Comparison of ENCODE assay signal across 19 cellular contexts in genomic region chr20:17014967-17015366, GRCh38.
DNase-seq lines count a peak whose midpoint lies in the region; ATAC-seq, FAIRE-seq and TF ChIP-seq lines count a peak whose summit lies in the region.
"Had no signal": no experiment of that assay in that cellular context is flagged by ENCODE, and none has a peak within 500 bp of the region (broad histone marks: within the 10 kb centered on the region; RNA-seq: fewer than 3 reads in every experiment).

No MANE protein-coding gene starts in this region.

- POLR2A ChIA-PET in HepG2 (lab: Yijun Ruan, JAX) = no interaction called here

- TF ChIP-seq CTCF in HepG2 (CRISPR knock-in tag; IDR thresholded peaks at IDR 0.05) (no peak), right lobe of liver (IDR thresholded peaks at IDR 0.05) (no peak), brain (conservative IDR thresholded peaks at IDR 0.05) (no peak), mammary epithelial cell (conservative IDR thresholded peaks at IDR 0.05 in 1 of 2, IDR thresholded peaks at IDR 0.05 in 1 of 2; ENCODE audit: extremely low read depth in 1 of 2, insufficient read depth in 1 of 2, low read depth in 1 of 2, low read length in 2 of 2) (no peak), foreskin fibroblast (IDR thresholded peaks at IDR 0.05; ENCODE audit: low read depth, low read length) (no peak)

- FAIRE-seq in HepG2 (lab: Jason Lieb, UNC) = no peak
- FAIRE-seq: G401.6, GM12892, H1 had no signal

- no peak for TF ChIP-seq POLR2A in HepG2 (IDR thresholded peaks at IDR 0.05; ENCODE audit: insufficient read depth in 1 of 2, low read depth in 2 of 2, low read length in 2 of 2)
- TF ChIP-seq POLR2A in right lobe of liver (IDR thresholded peaks at IDR 0.05) = no peak

- BruUV-seq in HepG2 (replicated peaks; lab: Mats Ljungman, UMichigan) = no TSS peak
- no TSS peak for BruUV-seq in mammary epithelial cell (replicated peaks; lab: Mats Ljungman, UMichigan)

- TF ChIP-seq RAD21 in HepG2 (CRISPR knock-in tag; IDR thresholded peaks at IDR 0.05) = no peak

- H3K36me3 Mint-ChIP-seq in brain = no peaks in the 10 kb centered on the region
- H3K36me3 Mint-ChIP-seq: CD4-positive, CD25-positive, alpha-beta regulatory T cell; CD8-positive, alpha-beta T cell had no signal

- peaks cover 0 to 6% (median 0%) of the 10 kb centered on the region in 5 experiments for H3K9me3 Mint-ChIP-seq in brain
- H3K9me3 Mint-ChIP-seq: CD8-positive, alpha-beta T cell had no signal

- H3K4me3 Mint-ChIP-seq in brain = no peak overlapping the region
- H3K4me3 Mint-ChIP-seq: B cell; CD4-positive, CD25-positive, alpha-beta regulatory T cell; CD8-positive, alpha-beta T cell had no signal

- no peak overlapping the region for H2AFZ ChIP-seq in HepG2 (ENCODE audit: low read length)
- no peak overlapping the region for H2AFZ ChIP-seq in mammary epithelial cell (ENCODE audit: low read depth, low read length)

- TF ChIP-seq EP300 in HepG2 (IDR thresholded peaks at IDR 0.05; ENCODE audit: low read depth in 2 of 2, low read length in 2 of 2) (no peak), HepG2 (CRISPR knock-in tag; IDR thresholded peaks at IDR 0.05; ENCODE audit: borderline replicate concordance) (no peak)

- H3K4me1 ChIP-seq in HepG2 (ENCODE audit: insufficient read depth, low read length) (no peaks in the 10 kb centered on the region), right lobe of liver (no peaks in the 10 kb centered on the region), mammary epithelial cell (ENCODE audit: insufficient read depth, low read length) (no peaks in the 10 kb centered on the region)
- H3K4me1 ChIP-seq: Caco-2 had no signal

- ATAC-seq in HepG2 = no peak
- ATAC-seq in right lobe of liver = no peak
- ATAC-seq: CD8-positive, alpha-beta T cell had no signal

- dilution Hi-C loops in mammary epithelial cell (cut with HindIII; ENCODE audit: low sequenced_read_pairs) = no loop called here

- DNase-seq in HepG2 (ENCODE audit: low spot score) (no peak), right lobe of liver (no peak), mammary epithelial cell (no peak), foreskin fibroblast (no peak)
- DNase-seq: Caco-2; CD4-positive, CD25-positive, alpha-beta regulatory T cell; CD8-positive, alpha-beta T cell; DMS153; DND-41; H7; HCEC 1CT had no signal

- H3K36me3 ChIP-seq in HepG2 (replicated peaks in 1 of 2; ENCODE audit: control insufficient read depth in 1 of 2, insufficient read depth in 2 of 2, low read length in 2 of 2) = no peaks in the 10 kb centered on the region
- no peaks in the 10 kb centered on the region for H3K36me3 ChIP-seq in right lobe of liver
- no peaks in the 10 kb centered on the region for H3K36me3 ChIP-seq in mammary epithelial cell (ENCODE audit: insufficient read depth, low read length)
- H3K36me3 ChIP-seq: BLaER1 had no signal

- CTCF ChIA-PET in HepG2 (lab: Yijun Ruan, JAX; ENCODE audit: low intra/inter-chr PET ratio, low total read pairs) (no interaction called here), mammary epithelial cell (lab: Charles Lee; ENCODE audit: low non-redundant PET) (no interaction called here)

- H3K79me2 ChIP-seq in HepG2 (ENCODE audit: insufficient read depth, low read length) = no peaks in the 10 kb centered on the region
- H3K79me2 ChIP-seq in mammary epithelial cell (ENCODE audit: insufficient read depth, low read length) = no peaks in the 10 kb centered on the region

- H3K9ac ChIP-seq in HepG2 (ENCODE audit: insufficient read depth, low read depth, low read length) = no peak overlapping the region
- H3K9ac ChIP-seq in mammary epithelial cell (ENCODE audit: insufficient read depth, low read length) = no peak overlapping the region
- H3K9ac ChIP-seq: BLaER1 had no signal

- intact Hi-C loops in HepG2 (cut with micrococcal nuclease; ENCODE audit: unreplicated experiment) (no loop called here), right lobe of liver (cut with DNase I) (no loop called here), mammary epithelial cell (cut with micrococcal nuclease) (no loop called here)

- no peak overlapping the region for H3K4me3 ChIP-seq in HepG2 (replicated peaks in 1 of 3; ENCODE audit: insufficient read depth in 1 of 3, low read depth in 2 of 3, low read length in 3 of 3)
- no peak overlapping the region for H3K4me3 ChIP-seq in right lobe of liver
- no peak overlapping the region for H3K4me3 ChIP-seq in mammary epithelial cell (replicated peaks in 1 of 3; ENCODE audit: insufficient read depth in 1 of 3, low read depth in 2 of 3, low read length in 3 of 3)
- H3K4me3 ChIP-seq in foreskin fibroblast (ENCODE audit: low read depth in 1 of 2, low read length in 2 of 2) = no peak overlapping the region
- H3K4me3 ChIP-seq: BLaER1 had no signal

- no peak overlapping the region for H3K4me2 ChIP-seq in HepG2 (ENCODE audit: low read depth, low read length)
- H3K4me2 ChIP-seq in mammary epithelial cell (ENCODE audit: insufficient read depth, low read depth, low read length) = no peak overlapping the region
- H3K4me2 ChIP-seq: BLaER1 had no signal

- WGBS in HepG2 (ENCODE audit: low lambda C conversion rate) = 0% methylated on average over 3 of the region's 3 CpGs
- 58% methylated on average over 3 of the region's 3 CpGs for WGBS in right lobe of liver (ENCODE audit: insufficient coverage, low coverage, low lambda C conversion rate, missing lambda C conversion rate)
- WGBS in mammary epithelial cell (ENCODE audit: low coverage, missing lambda C conversion rate) = 2% methylated on average over 3 of the region's 3 CpGs

- H3K27me3 ChIP-seq in HepG2 (ENCODE audit: control insufficient read depth in 1 of 2, insufficient read depth in 2 of 2, low read length in 2 of 2) = no peaks in the 10 kb centered on the region
- no peaks in the 10 kb centered on the region for H3K27me3 ChIP-seq in right lobe of liver
- H3K27me3 ChIP-seq in mammary epithelial cell (ENCODE audit: insufficient read depth, low read length) = no peaks in the 10 kb centered on the region
- H3K27me3 ChIP-seq: BLaER1 had no signal

- in situ Hi-C loops in HepG2 (cut with HindIII; ENCODE audit: extremely low pct_ligation_motif_present, low pct_unique_long_range_greater_than_20kb) = no loop called here
- in situ Hi-C loops in mammary epithelial cell (cut with MboI; ENCODE audit: low sequenced_read_pairs in 2 of 2) = no loop called here

- peak overlapping the region in 3 of 5 experiments; percentile 68 to 94 (median 84) for H3K27ac Mint-ChIP-seq in brain
- H3K27ac Mint-ChIP-seq: B cell; CD4-positive, CD25-positive, alpha-beta regulatory T cell; CD8-positive, alpha-beta T cell had no signal

- H3K4me1 Mint-ChIP-seq in brain = peaks cover 36% of the 10 kb centered on the region
- H3K4me1 Mint-ChIP-seq: B cell; CD4-positive, CD25-positive, alpha-beta regulatory T cell had no signal

- H3K27me3 Mint-ChIP-seq in brain = no peaks in the 10 kb centered on the region
- H3K27me3 Mint-ChIP-seq: B cell; CD4-positive, CD25-positive, alpha-beta regulatory T cell had no signal

- H3K9me3 ChIP-seq in HepG2 (ENCODE audit: low read length) (no peaks in the 10 kb centered on the region), right lobe of liver (no peaks in the 10 kb centered on the region), mammary epithelial cell (replicated peaks; ENCODE audit: insufficient read depth, low read length) (no peaks in the 10 kb centered on the region)
- H3K9me3 ChIP-seq: BLaER1, Caco-2 had no signal

- H3K27ac ChIP-seq in HepG2 (ENCODE audit: extremely low read length, insufficient read depth, low read length) = no peak overlapping the region
- H3K27ac ChIP-seq in right lobe of liver = no peak overlapping the region
- peak overlapping the region; percentile 8 for H3K27ac ChIP-seq in temporal lobe (ENCODE audit: low read depth, low read length)
- H3K27ac ChIP-seq in mammary epithelial cell (ENCODE audit: insufficient read depth, low read depth, low read length) = no peak overlapping the region
- H3K27ac ChIP-seq: BLaER1, C4-2B had no signal

- H4K20me1 ChIP-seq in HepG2 (ENCODE audit: insufficient read depth, low read length) = no peaks in the 10 kb centered on the region
- H4K20me1 ChIP-seq in mammary epithelial cell (ENCODE audit: insufficient read depth, low read length) = no peaks in the 10 kb centered on the region
- H4K20me1 ChIP-seq: BLaER1 had no signal

TF ChIP-seq in HepG2, 621 proteins besides CTCF, POLR2A, EP300 and RAD21:
- TF ChIP-seq MAFF (IDR thresholded peaks at IDR 0.05; ENCODE audit: low read depth, low read length) (peak; percentile 84), ZNF652 (CRISPR knock-in tag; IDR thresholded peaks at IDR 0.05; ENCODE audit: borderline replicate concordance, low read depth) (no peak), MAFK (conservative IDR thresholded peaks at IDR 0.05 in 1 of 2, IDR thresholded peaks at IDR 0.05 in 1 of 2; ENCODE audit: low read length in 2 of 2) (peak; percentile 93 to 95), HCFC1 (IDR thresholded peaks at IDR 0.05; ENCODE audit: low read depth, low read length) (no peak), ZBTB20 (CRISPR knock-in tag; IDR thresholded peaks at IDR 0.05; ENCODE audit: borderline replicate concordance, low read depth) (no peak)
